Comparison of ENCODE assay signal across 12 cellular contexts in genomic region chr3:29764059-29764458, GRCh38.
A peak's percentile ranks its signal among the peaks of the same experiment; 100 is the strongest.
DNase-seq lines count a peak whose midpoint lies in the region; ATAC-seq and TF ChIP-seq lines count a peak whose summit lies in the region.
"Had no signal": no experiment of that assay in that cellular context is flagged by ENCODE, and none has a peak within 500 bp of the region (broad histone marks: within the 10 kb centered on the region; RNA-seq: fewer than 3 reads in every experiment).

No MANE protein-coding gene starts in this region.

- H3K27me3 Mint-ChIP-seq in HFFc6 (ENCODE audit: insufficient read depth) = no peaks in the 10 kb centered on the region
- peaks cover 5% of the 10 kb centered on the region for H3K27me3 Mint-ChIP-seq in activated CD4-positive, alpha-beta T cell treated with anti-CD3 and anti-CD28 coated beads for 36 hours
- H3K27me3 Mint-ChIP-seq: activated CD4-positive, alpha-beta memory T cell treated with anti-CD3 and anti-CD28 coated beads, Interleukin-2, amount 10 ng/mL, durations not matched to agents 7 days and 5 days; CD4-positive, CD25-positive, alpha-beta regulatory T cell had no signal

- no peak for ATAC-seq in body of pancreas
- no peak for ATAC-seq in stimulated activated effector memory CD8-positive, alpha-beta T cell treated with anti-CD3 and anti-CD28 coated beads, Interleukin-12 subunit alpha, Interleukin-12 subunit beta, amount 100 ng/mL, for 72 hours
- ATAC-seq in activated CD4-positive, alpha-beta T cell treated with anti-CD3 and anti-CD28 coated beads for 36 hours = no peak

- H3K27ac ChIP-seq in body of pancreas = no peak overlapping the region
- H3K27ac ChIP-seq: esophagus squamous epithelium had no signal

- no peak overlapping the region for H3K4me3 Mint-ChIP-seq in HFFc6
- no peak overlapping the region for H3K4me3 Mint-ChIP-seq in stimulated activated effector memory CD8-positive, alpha-beta T cell treated with anti-CD3 and anti-CD28 coated beads, Interleukin-12 subunit alpha, Interleukin-12 subunit beta, amount 100 ng/mL, for 72 hours
- no peak overlapping the region for H3K4me3 Mint-ChIP-seq in activated CD4-positive, alpha-beta T cell treated with anti-CD3 and anti-CD28 coated beads for 36 hours
- H3K4me3 Mint-ChIP-seq: activated CD4-positive, alpha-beta memory T cell treated with anti-CD3 and anti-CD28 coated beads, Interleukin-2, amount 10 ng/mL, durations not matched to agents 7 days and 5 days; CD4-positive, CD25-positive, alpha-beta regulatory T cell had no signal

- CTCF ChIA-PET in activated CD4-positive, alpha-beta T cell treated with anti-CD3 and anti-CD28 coated beads for 36 hours (lab: Charles Lee) = interaction anchor here (0.8 kb wide), 1 partner anchor 13 kb away, joined by 3 read pairs; no protein-coding TSS in a partner anchor

- POLR2A ChIA-PET in activated CD4-positive, alpha-beta T cell treated with anti-CD3 and anti-CD28 coated beads for 36 hours (lab: Charles Lee) = no interaction called here

- H3K9me3 ChIP-seq in body of pancreas = no peaks in the 10 kb centered on the region
- H3K9me3 ChIP-seq: esophagus squamous epithelium had no signal

- peaks cover 10% of the 10 kb centered on the region for H3K4me1 ChIP-seq in body of pancreas

- no peaks in the 10 kb centered on the region for H3K9me3 Mint-ChIP-seq in HFFc6
- peaks cover 3% of the 10 kb centered on the region for H3K9me3 Mint-ChIP-seq in stimulated activated effector memory CD8-positive, alpha-beta T cell treated with anti-CD3 and anti-CD28 coated beads, Interleukin-12 subunit alpha, Interleukin-12 subunit beta, amount 100 ng/mL, for 72 hours
- H3K9me3 Mint-ChIP-seq in activated CD4-positive, alpha-beta T cell treated with anti-CD3 and anti-CD28 coated beads for 36 hours (ENCODE audit: low read depth) = no peaks in the 10 kb centered on the region
- H3K9me3 Mint-ChIP-seq: activated CD4-positive, alpha-beta memory T cell treated with anti-CD3 and anti-CD28 coated beads, Interleukin-2, amount 10 ng/mL, durations not matched to agents 7 days and 5 days; CD4-positive, CD25-positive, alpha-beta regulatory T cell had no signal

- no peaks in the 10 kb centered on the region for H3K36me3 ChIP-seq in body of pancreas (replicated peaks in 1 of 2; ENCODE audit: insufficient read depth in 1 of 2, low read depth in 2 of 2)
- H3K36me3 ChIP-seq: esophagus squamous epithelium had no signal

- H3K27ac Mint-ChIP-seq in HFFc6 = peak overlapping the region; percentile 17; the same call in 1 of the 2 replicates
- H3K27ac Mint-ChIP-seq in stimulated activated effector memory CD8-positive, alpha-beta T cell treated with anti-CD3 and anti-CD28 coated beads, Interleukin-12 subunit alpha, Interleukin-12 subunit beta, amount 100 ng/mL, for 72 hours = no peak overlapping the region
- H3K27ac Mint-ChIP-seq in activated CD4-positive, alpha-beta T cell treated with anti-CD3 and anti-CD28 coated beads for 36 hours = no peak overlapping the region
- H3K27ac Mint-ChIP-seq: activated CD4-positive, alpha-beta memory T cell treated with anti-CD3 and anti-CD28 coated beads, Interleukin-2, amount 10 ng/mL, durations not matched to agents 7 days and 5 days; CD4-positive, CD25-positive, alpha-beta regulatory T cell had no signal

- H3K4me3 ChIP-seq in AG09309 (ENCODE audit: control insufficient read depth, low read depth, low read length) (no peak overlapping the region), fibroblast of villous mesenchyme (ENCODE audit: low read depth, low read length) (no peak overlapping the region), body of pancreas (no peak overlapping the region)
- H3K4me3 ChIP-seq: esophagus squamous epithelium had no signal

- in situ Hi-C loops in SK-MEL-5 (cut with HindIII; ENCODE audit: low pct_unique_long_range_greater_than_20kb, low sequenced_read_pairs) = no loop called here

- WGBS in body of pancreas, 2 donors = 58% methylated on average over 3 of the region's 3 CpGs

- peak; percentile 77 for DNase-seq in AG09309 (ENCODE audit: low read depth)
- DNase-seq in HFFc6 = peak; percentile 32
- peak; percentile 11 for DNase-seq in SK-MEL-5 (ENCODE audit: low read depth, low spot score)
- DNase-seq in fibroblast of villous mesenchyme (ENCODE audit: low read depth) = peak; percentile 71
- DNase-seq in body of pancreas = no peak
- no peak for DNase-seq in stimulated activated effector memory CD8-positive, alpha-beta T cell treated with anti-CD3 and anti-CD28 coated beads, Interleukin-12 subunit alpha, Interleukin-12 subunit beta, amount 100 ng/mL, for 72 hours (ENCODE audit: low spot score in 2 of 2)
- no peak for DNase-seq in activated CD4-positive, alpha-beta T cell treated with anti-CD3 and anti-CD28 coated beads for 36 hours
- no peak for DNase-seq in Kasumi-1 (lab: John Stamatoyannopoulos, UW)
- DNase-seq: activated CD4-positive, alpha-beta memory T cell treated with anti-CD3 and anti-CD28 coated beads, Interleukin-2, amount 10 ng/mL, durations not matched to agents 7 days and 5 days; activated gamma-delta T cell; CD4-positive, CD25-positive, alpha-beta regulatory T cell; esophagus squamous epithelium had no signal

- intact Hi-C loops in body of pancreas (cut with DNase I) = no loop called here
- intact Hi-C loops in activated CD4-positive, alpha-beta T cell treated with anti-CD3 and anti-CD28 coated beads for 36 hours (cut with DNase I, micrococcal nuclease) = no loop called here

- peaks cover 10% of the 10 kb centered on the region; the same call in 1 of the 2 replicates for H3K36me3 Mint-ChIP-seq in HFFc6 (ENCODE audit: low read depth)
- no peaks in the 10 kb centered on the region for H3K36me3 Mint-ChIP-seq in stimulated activated effector memory CD8-positive, alpha-beta T cell treated with anti-CD3 and anti-CD28 coated beads, Interleukin-12 subunit alpha, Interleukin-12 subunit beta, amount 100 ng/mL, for 72 hours
- H3K36me3 Mint-ChIP-seq in activated CD4-positive, alpha-beta T cell treated with anti-CD3 and anti-CD28 coated beads for 36 hours (ENCODE audit: low read depth) = no peaks in the 10 kb centered on the region

- no peaks in the 10 kb centered on the region for H3K27me3 ChIP-seq in body of pancreas
- H3K27me3 ChIP-seq: esophagus squamous epithelium had no signal

- H3K4me1 Mint-ChIP-seq in HFFc6 (ENCODE audit: low read depth) = peaks cover 43% of the 10 kb centered on the region
- no peaks in the 10 kb centered on the region for H3K4me1 Mint-ChIP-seq in stimulated activated effector memory CD8-positive, alpha-beta T cell treated with anti-CD3 and anti-CD28 coated beads, Interleukin-12 subunit alpha, Interleukin-12 subunit beta, amount 100 ng/mL, for 72 hours
- no peaks in the 10 kb centered on the region for H3K4me1 Mint-ChIP-seq in activated CD4-positive, alpha-beta T cell treated with anti-CD3 and anti-CD28 coated beads for 36 hours
- H3K4me1 Mint-ChIP-seq: activated CD4-positive, alpha-beta memory T cell treated with anti-CD3 and anti-CD28 coated beads, Interleukin-2, amount 10 ng/mL, durations not matched to agents 7 days and 5 days; CD4-positive, CD25-positive, alpha-beta regulatory T cell had no signal

- TF ChIP-seq POLR2A in body of pancreas (IDR thresholded peaks at IDR 0.05) = no peak

- TF ChIP-seq CTCF in AG09309 (IDR thresholded peaks at IDR 0.05; ENCODE audit: control insufficient read depth, insufficient read depth, low read depth, low read length, missing control alignments) (no peak), HFFc6 (IDR thresholded peaks at IDR 0.05) (no peak), fibroblast of villous mesenchyme (IDR thresholded peaks at IDR 0.05; ENCODE audit: insufficient read depth, low read depth, low read length) (no peak), body of pancreas (IDR thresholded peaks at IDR 0.05) (no peak)

Comparison
In these comparisons a context has a peak if more than half of its experiments do, and no peak if none do; other contexts are left out.
1. DNase-seq: peak in AG09309 (single experiment), HFFc6 (single experiment), SK-MEL-5 (single experiment) and fibroblast of villous mesenchyme (single experiment); none in body of pancreas (0 of 4), stimulated activated effector memory CD8-positive, alpha-beta T cell treated with anti-CD3 and anti-CD28 coated beads, Interleukin-12 subunit alpha, Interleukin-12 subunit beta, amount 100 ng/mL, for 72 hours (0 of 2), activated CD4-positive, alpha-beta T cell treated with anti-CD3 and anti-CD28 coated beads for 36 hours (single experiment) and Kasumi-1 (0 of 2).